Comparison of ENCODE assay signal across 19 cellular contexts in the genomic region with DNA sequence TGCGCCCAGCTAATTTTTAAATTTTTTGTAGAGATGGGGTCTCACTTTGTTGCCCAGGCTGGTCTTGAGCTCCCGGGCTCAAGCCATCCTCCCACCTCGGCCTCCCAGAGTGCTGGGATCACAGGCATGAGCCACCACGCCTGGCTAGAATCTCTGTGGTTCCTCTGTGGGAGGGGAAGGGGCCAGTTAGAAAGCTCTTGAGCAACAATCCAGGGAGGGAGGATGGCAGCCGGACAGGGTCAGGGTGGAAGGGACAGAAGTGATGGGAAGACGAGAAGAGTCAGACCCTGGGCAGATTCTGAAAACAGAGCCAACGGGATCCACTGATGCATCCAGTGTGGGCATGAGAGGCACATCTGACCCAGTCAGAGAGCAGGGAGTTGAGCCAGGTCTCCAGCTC.
"Had no signal": no experiment of that assay in that cellular context is flagged by ENCODE, and none has a peak within 500 bp of the region (broad histone marks: within the 10 kb centered on the region; RNA-seq: fewer than 3 reads in every experiment).

No MANE protein-coding gene starts in this region.

- H3K27ac Mint-ChIP-seq: naive thymus-derived CD8-positive, alpha-beta T cell; stimulated activated memory B cell treated with anti-CD40 and anti-IgM and Interleukin-4, amounts not matched to agents 10 μg/mL and 1 μg/mL and 100 μg/mL, for 72 hours had no signal

- H3K4me3 Mint-ChIP-seq: naive thymus-derived CD8-positive, alpha-beta T cell; nephron progenitor cell; stimulated activated memory B cell treated with anti-CD40 and anti-IgM and Interleukin-4, amounts not matched to agents 10 μg/mL and 1 μg/mL and 100 μg/mL, for 72 hours had no signal

- ATAC-seq: esophagus mucosa; foreskin keratinocyte; gastroesophageal sphincter; heart left ventricle; left ventricle myocardium superior; lower lobe of right lung; naive thymus-derived CD8-positive, alpha-beta T cell; stimulated activated memory B cell treated with anti-CD40 and anti-IgM and Interleukin-4, amounts not matched to agents 10 μg/mL and 1 μg/mL and 100 μg/mL, for 72 hours; stimulated activated naive CD8-positive, alpha-beta T cell treated with anti-CD3 and anti-CD28 coated beads, Interleukin-15, Interleukin-2, amounts not matched to agents 100 U/mL and 50 U/mL, for 24 hours had no signal

- DNase-seq: cerebellar nuclear complex; dorsolateral prefrontal cortex; effector CD4-positive, alpha-beta T cell; foreskin keratinocyte; heart left ventricle; hippocampal formation; left ventricle myocardium superior; lower lobe of right lung; naive thymus-derived CD8-positive, alpha-beta T cell; nephron progenitor cell; nucleus accumbens; spleen; stimulated activated CD4-positive, alpha-beta T cell treated with anti-CD3 and anti-CD28 coated beads, Interleukin-4, amount 100 ng/mL, for 4 hours; stimulated activated naive CD8-positive, alpha-beta T cell treated with anti-CD3 and anti-CD28 coated beads, Interleukin-15, Interleukin-2, amounts not matched to agents 100 U/mL and 50 U/mL, for 24 hours; substantia nigra; transverse colon had no signal

- H3K27me3 Mint-ChIP-seq: naive thymus-derived CD8-positive, alpha-beta T cell; stimulated activated memory B cell treated with anti-CD40 and anti-IgM and Interleukin-4, amounts not matched to agents 10 μg/mL and 1 μg/mL and 100 μg/mL, for 72 hours had no signal

- H3K4me1 Mint-ChIP-seq: stimulated activated memory B cell treated with anti-CD40 and anti-IgM and Interleukin-4, amounts not matched to agents 10 μg/mL and 1 μg/mL and 100 μg/mL, for 72 hours had no signal
